Comparison of ENCODE assay signal across 21 cellular contexts in genomic region chr2:112317303-112318158, GRCh38. TPM values are rescaled to one million over a fixed set of nuclear protein-coding genes. Genes with fewer than 3 reads are reported as not detected.
DNase-seq lines count a peak whose midpoint lies in the region; ATAC-seq and TF ChIP-seq lines count a peak whose summit lies in the region.
"Had no signal": no experiment of that assay in that cellular context is flagged by ENCODE, and none has a peak within 500 bp of the region (broad histone marks: within the 10 kb centered on the region; RNA-seq: fewer than 3 reads in every experiment).

No MANE protein-coding gene starts in this region.

- H3K4me1 ChIP-seq in fibroblast of lung (ENCODE audit: control insufficient read depth, extremely low read depth, insufficient read depth, low read length) (peaks cover 2% of the 10 kb centered on the region), mesendoderm (ENCODE audit: control insufficient read depth, low read depth, low read length) (no peaks in the 10 kb centered on the region)
- H3K4me1 ChIP-seq: heart right ventricle had no signal

- H2AK5ac ChIP-seq in mesendoderm (ENCODE audit: low read length): no peak overlapping the region

- no peak overlapping the region for H4K5ac ChIP-seq in mesendoderm (ENCODE audit: low read length)

- no peak overlapping the region for H2BK120ac ChIP-seq in mesendoderm (ENCODE audit: low read depth, low read length)

- no peak overlapping the region for H3K23ac ChIP-seq in mesendoderm (ENCODE audit: low read length)

- 100% methylated on average over 1 of the region's 5 CpGs for WGBS in mesendoderm (ENCODE audit: extremely low coverage, insufficient coverage, low lambda C conversion rate)

- peak overlapping the region; percentile 65 for H4K8ac ChIP-seq in mesendoderm (ENCODE audit: low read depth, low read length)

- no peak for TF ChIP-seq CTCF in fibroblast of lung (conservative IDR thresholded peaks at IDR 0.05 in 1 of 2, IDR thresholded peaks at IDR 0.05 in 1 of 2; ENCODE audit: low read depth in 1 of 2, low read length in 2 of 2)

- no peaks in the 10 kb centered on the region for H3K9me3 ChIP-seq in fibroblast of lung (ENCODE audit: control insufficient read depth, insufficient read depth, low read depth, low read length)
- H3K9me3 ChIP-seq: heart right ventricle had no signal

- no peak overlapping the region for H3K56ac ChIP-seq in mesendoderm (ENCODE audit: low read length)

- no peak overlapping the region for H2AFZ ChIP-seq in fibroblast of lung (ENCODE audit: low read length)

- no peak overlapping the region for H3K9ac ChIP-seq in fibroblast of lung (ENCODE audit: insufficient read depth, low read length)
- H3K9ac ChIP-seq in mesendoderm (ENCODE audit: low read length): no peak overlapping the region

- H3K27ac ChIP-seq in fibroblast of lung (ENCODE audit: insufficient read depth, low read length): no peak overlapping the region
- H3K27ac ChIP-seq in mesendoderm (ENCODE audit: low read depth, low read length): no peak overlapping the region
- H3K27ac ChIP-seq: heart right ventricle had no signal

- H3K18ac ChIP-seq in mesendoderm (ENCODE audit: low read length): no peak overlapping the region

- no peak overlapping the region for H2BK15ac ChIP-seq in mesendoderm (replicated peaks; ENCODE audit: low read depth)

- intact Hi-C loops in left cardiac atrium (cut with DNase I): no loop called here

- H3K4me3 ChIP-seq in fibroblast of lung (replicated peaks in 1 of 4; ENCODE audit: control extremely low read depth in 1 of 4, insufficient read depth in 1 of 4, low read depth in 3 of 4, low read length in 4 of 4): no peak overlapping the region
- no peak overlapping the region for H3K4me3 ChIP-seq in mesendoderm (ENCODE audit: low read length)
- H3K4me3 ChIP-seq: heart right ventricle, lung had no signal

- H3K27me3 ChIP-seq in fibroblast of lung (ENCODE audit: control insufficient read depth, insufficient read depth, low read length) (no peaks in the 10 kb centered on the region), mesendoderm (ENCODE audit: insufficient read depth, low read length, poor library complexity) (no peaks in the 10 kb centered on the region)
- H3K27me3 ChIP-seq: heart right ventricle had no signal

- no peak for ATAC-seq in left cardiac atrium
- ATAC-seq: heart right ventricle, Right ventricle myocardium inferior had no signal

- H3K36me3 ChIP-seq in fibroblast of lung (ENCODE audit: control insufficient read depth, insufficient read depth, low read length) (no peaks in the 10 kb centered on the region), mesendoderm (ENCODE audit: control insufficient read depth, insufficient read depth, low read length) (no peaks in the 10 kb centered on the region)

- H3K79me2 ChIP-seq in fibroblast of lung (ENCODE audit: control insufficient read depth, insufficient read depth, low read length) (no peaks in the 10 kb centered on the region), mesendoderm (ENCODE audit: control insufficient read depth, insufficient read depth, low read length) (no peaks in the 10 kb centered on the region)

- no peak overlapping the region for H3K4ac ChIP-seq in mesendoderm (ENCODE audit: low read depth, low read length)

- H3K79me1 ChIP-seq in mesendoderm (ENCODE audit: low read length): no peaks in the 10 kb centered on the region

- peak; percentile 9 for DNase-seq in NCI-H226
- DNase-seq in fibroblast of lung (ENCODE audit: low read depth in 2 of 2): peak; percentile 27 to 28
- no peak for DNase-seq in mesendoderm
- no peak for DNase-seq in NOMO-1 treated with DMSO at 0.1 percent for 48 hours (lab: John Stamatoyannopoulos, UW; ENCODE audit: unreplicated experiment)
- no peak for DNase-seq in T-helper 2 cell
- no peak for DNase-seq in stimulated activated naive CD4-positive, alpha-beta T cell treated with Interleukin-2 at 50 U/mL for 16 hours (lab: John Stamatoyannopoulos, UW)
- DNase-seq in left cardiac atrium: no peak
- DNase-seq: activated CD4-positive, alpha-beta T cell treated with anti-CD3 and anti-CD28 coated beads, Interleukin-2, amount 50 U/mL, for 48 hours; activated CD4-positive, CD25-positive, alpha-beta regulatory T cell; activated CD8-positive, alpha-beta memory T cell treated with anti-CD3 and anti-CD28 coated beads, Interleukin-2, amount 50 U/mL, for 48 hours; activated naive CD8-positive, alpha-beta T cell treated with anti-CD3 and anti-CD28 coated beads, Interleukin-2, amount 10 ng/mL, durations not matched to agents 7 days and 5 days; COR-L47; cortex of kidney; DMS79; endodermal cell; heart right ventricle; NCI-H1105; NCI-H2029 treated with DMSO at 0.1 percent for 48 hours; NCI-H345 had no signal

- no peak overlapping the region for H2BK5ac ChIP-seq in mesendoderm (ENCODE audit: low read length)

- H3K4me2 ChIP-seq in fibroblast of lung (ENCODE audit: extremely low read depth, insufficient read depth, low read length) (peak overlapping the region; percentile 40), mesendoderm (ENCODE audit: low read length) (no peak overlapping the region)

- no peaks in the 10 kb centered on the region for H4K20me1 ChIP-seq in fibroblast of lung (ENCODE audit: control insufficient read depth, extremely low read depth, insufficient read depth, low read length)

RNA-seq across cellular contexts. Expression of gene ZC3H6, which starts 42.1 kb away (rescaled TPM):
- 4.4 and 6.6 TPM in 2 replicates for total RNA-seq in fibroblast of lung
- 0.85 and 1.7 TPM in 2 replicates for polyA plus RNA-seq in fibroblast of lung
- polyA plus RNA-seq in fibroblast of lung (2012): 2.0 and 3.6 TPM in 2 replicates
- 2.2 and 2.7 TPM in 2 replicates for polyA minus RNA-seq in fibroblast of lung (ENCODE audit: low replicate concordance)
- 1.3 TPM for polyA plus RNA-seq in mesendoderm (2013, experiment 1 of 2)
- polyA plus RNA-seq in mesendoderm (2013, experiment 2 of 2): 1.4 TPM
- total RNA-seq in left cardiac atrium: 10 to 100 TPM; 18.7 to 20.0 TPM

Comparison
In these comparisons a context has a peak if more than half of its experiments do, and no peak if none do; other contexts are left out.
1. DNase-seq: peak in NCI-H226 (single experiment) and fibroblast of lung (2 of 2); none in mesendoderm (single experiment), NOMO-1 treated with DMSO at 0.1 percent for 48 hours (single experiment), T-helper 2 cell (0 of 5), stimulated activated naive CD4-positive, alpha-beta T cell treated with Interleukin-2 at 50 U/mL for 16 hours (single experiment) and left cardiac atrium (single experiment).